ENCODE assay signal across 8 cellular contexts in the genomic region with DNA sequence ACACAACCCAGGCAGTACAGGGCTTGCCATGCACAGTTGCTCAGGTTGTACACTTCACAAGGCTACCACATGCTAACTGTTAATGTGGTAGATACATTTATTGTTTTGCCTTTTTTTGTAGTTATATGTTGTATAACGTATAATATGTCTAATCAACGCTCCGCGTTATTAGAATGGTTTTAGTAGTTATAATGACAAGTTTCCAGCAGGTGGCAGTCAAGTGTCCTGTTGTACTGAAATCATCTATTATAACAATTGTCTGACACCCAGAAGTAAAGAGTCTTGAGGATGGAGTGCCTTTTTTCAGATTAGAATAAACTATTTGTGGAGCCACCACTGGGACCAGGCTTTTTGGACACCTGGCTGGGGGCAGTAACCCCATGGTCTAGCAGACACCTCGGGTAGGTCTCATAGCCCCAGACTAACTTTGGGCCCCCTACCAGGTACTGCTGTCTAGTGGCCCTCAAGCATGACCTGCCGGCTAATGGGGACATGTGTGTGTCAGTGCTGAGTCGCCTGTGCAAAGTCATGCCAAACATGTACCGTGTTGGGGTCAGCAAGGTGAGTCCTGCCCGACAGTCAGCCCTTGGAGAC. TPM values are rescaled to one million over a fixed set of nuclear protein-coding genes. Genes with fewer than 3 reads are reported as not detected.
A peak's percentile ranks its signal among the peaks of the same experiment; 100 is the strongest.
DNase-seq lines count a peak whose midpoint lies in the region; ATAC-seq, FAIRE-seq and TF ChIP-seq lines count a peak whose summit lies in the region.

No MANE protein-coding gene starts in this region.

- peaks cover 0 to 2% (median 0%) of the 10 kb centered on the region in 3 donors for H3K27me3 Mint-ChIP-seq in immature natural killer cell (ENCODE audit: low read depth in 3 of 3)
- H3K27me3 Mint-ChIP-seq in stimulated activated naive B cell treated with anti-CD40 and anti-IgM and Interleukin-4, amounts not matched to agents 10 μg/mL and 1 μg/mL and 100 μg/mL, for 72 hours: peaks cover 0 to 10% of the 10 kb centered on the region in 2 donors

- H3K9me3 Mint-ChIP-seq in immature natural killer cell: no peaks in the 10 kb centered on the region
- no peaks in the 10 kb centered on the region for H3K9me3 Mint-ChIP-seq in stimulated activated naive B cell treated with anti-CD40 and anti-IgM and Interleukin-4, amounts not matched to agents 10 μg/mL and 1 μg/mL and 100 μg/mL, for 72 hours

- H3K4me1 ChIP-seq in HEK293 (ENCODE audit: control insufficient read depth, insufficient read depth, low read length): no peaks in the 10 kb centered on the region

- POLR2A ChIA-PET in HEK293 (lab: Yijun Ruan, JAX): no interaction called here

- peaks cover 0 to 6% of the 10 kb centered on the region in 2 donors for H3K4me1 Mint-ChIP-seq in immature natural killer cell
- peaks cover 0 to 2% of the 10 kb centered on the region in 2 donors for H3K4me1 Mint-ChIP-seq in stimulated activated naive B cell treated with anti-CD40 and anti-IgM and Interleukin-4, amounts not matched to agents 10 μg/mL and 1 μg/mL and 100 μg/mL, for 72 hours

- peak; percentile 31; the same call in 1 of the 2 replicates for TF ChIP-seq CTCF in HEK293 (tag by site-specific recombination; IDR thresholded peaks at IDR 0.05)

- H3K36me3 ChIP-seq in HEK293 (ENCODE audit: control insufficient read depth in 2 of 2, insufficient read depth in 1 of 2, low read length in 2 of 2): no peaks in the 10 kb centered on the region

- H3K4me3 Mint-ChIP-seq in immature natural killer cell: no peak overlapping the region
- H3K4me3 Mint-ChIP-seq in stimulated activated naive B cell treated with anti-CD40 and anti-IgM and Interleukin-4, amounts not matched to agents 10 μg/mL and 1 μg/mL and 100 μg/mL, for 72 hours: no peak overlapping the region

- H3K9me3 ChIP-seq in HEK293 (ENCODE audit: control insufficient read depth, insufficient read depth, low read depth, low read length): no peaks in the 10 kb centered on the region

- TF ChIP-seq POLR2A in H54 (IDR thresholded peaks at IDR 0.05; ENCODE audit: low read depth, low read length): no peak

- H3K36me3 Mint-ChIP-seq in immature natural killer cell: no peaks in the 10 kb centered on the region
- no peaks in the 10 kb centered on the region for H3K36me3 Mint-ChIP-seq in stimulated activated naive B cell treated with anti-CD40 and anti-IgM and Interleukin-4, amounts not matched to agents 10 μg/mL and 1 μg/mL and 100 μg/mL, for 72 hours

- H3K27ac ChIP-seq in HEK293 (ENCODE audit: extremely low read depth, low read depth, low read length): no peak overlapping the region

- ATAC-seq in stimulated activated naive B cell treated with anti-CD40 and anti-IgM and Interleukin-4, amounts not matched to agents 10 μg/mL and 1 μg/mL and 100 μg/mL, for 72 hours (replicated peaks): peak; percentile 67 to 72
- ATAC-seq in GM18519 (IDR thresholded peaks at IDR 0.05; ENCODE audit: low FRiP score, unreplicated experiment): no peak

- peak; percentile 25 for DNase-seq in DMS 273 treated with DMSO at 0.1 percent for 48 hours (lab: John Stamatoyannopoulos, UW)
- DNase-seq in OCI-M2 (lab: John Stamatoyannopoulos, UW; ENCODE audit: unreplicated experiment): peak; percentile 47
- DNase-seq in astrocyte of the hippocampus (ENCODE audit: low read depth, low spot score): peak; percentile 69
- DNase-seq in immature natural killer cell: peak; percentile 43 to 50 (median 43)
- no peak for DNase-seq in stimulated activated naive B cell treated with anti-CD40 and anti-IgM and Interleukin-4, amounts not matched to agents 10 μg/mL and 1 μg/mL and 100 μg/mL, for 72 hours
- no peak for DNase-seq in H54 (ENCODE audit: insufficient read length, low spot score)

- peak overlapping the region in 1 of 6 donors; percentile 3 for H3K27ac Mint-ChIP-seq in immature natural killer cell
- H3K27ac Mint-ChIP-seq in stimulated activated naive B cell treated with anti-CD40 and anti-IgM and Interleukin-4, amounts not matched to agents 10 μg/mL and 1 μg/mL and 100 μg/mL, for 72 hours: no peak overlapping the region

- no peak for FAIRE-seq in H54 (lab: Jason Lieb, UNC)

- no peak overlapping the region for H3K4me3 ChIP-seq in HEK293 (ENCODE audit: low read depth, low read length)

- CTCF ChIA-PET in HEK293 (lab: Yijun Ruan, JAX): interaction anchor here (0.6 to 2.9 kb wide), 29 partner anchors 9 to 416 kb away, joined by 3 to 32 read pairs (median 4); a partner anchor contains a TSS

TF ChIP-seq in HEK293, 187 proteins besides CTCF, POLR2A, EP300 and RAD21:
- TF ChIP-seq ZNF654 (tag by site-specific recombination; IDR thresholded peaks at IDR 0.05; ENCODE audit: low read depth): peak; percentile 75
- TF ChIP-seq TCF7L2 (IDR thresholded peaks at IDR 0.05; ENCODE audit: borderline replicate concordance, low read depth, low read length): no peak
TF ChIP-seq in HEK293: peak in this region for 1.

RNA-seq across cellular contexts. Expression of a gene that starts 32.8 kb away (rescaled TPM):
- under 1 TPM in 2 of 3 donors, not detected in 1; 0.13 to 0.29 TPM for polyA plus RNA-seq in immature natural killer cell

RNA-seq across cellular contexts. Expression of a gene that starts 42.3 kb away (rescaled TPM):
- polyA plus RNA-seq in immature natural killer cell: 100 to 1,000 TPM in 2 of 3 donors, 10 to 100 TPM in 1; 86.4 to 130 (median 102) TPM

RNA-seq across cellular contexts. Expression of a gene that starts 53.6 kb away (rescaled TPM):
- polyA plus RNA-seq in immature natural killer cell: 10 to 100 TPM; 54.2 to 66.9 (median 59.3) TPM

Comparison
In these comparisons a context has a peak if more than half of its experiments do, and no peak if none do; other contexts are left out.
1. DNase-seq: peak in DMS 273 treated with DMSO at 0.1 percent for 48 hours (single experiment), OCI-M2 (single experiment), astrocyte of the hippocampus (single experiment) and immature natural killer cell (3 of 3); none in stimulated activated naive B cell treated with anti-CD40 and anti-IgM and Interleukin-4, amounts not matched to agents 10 μg/mL and 1 μg/mL and 100 μg/mL, for 72 hours (single experiment) and H54 (single experiment).